ENCODE assay signal across 25 cellular contexts in the genomic region with DNA sequence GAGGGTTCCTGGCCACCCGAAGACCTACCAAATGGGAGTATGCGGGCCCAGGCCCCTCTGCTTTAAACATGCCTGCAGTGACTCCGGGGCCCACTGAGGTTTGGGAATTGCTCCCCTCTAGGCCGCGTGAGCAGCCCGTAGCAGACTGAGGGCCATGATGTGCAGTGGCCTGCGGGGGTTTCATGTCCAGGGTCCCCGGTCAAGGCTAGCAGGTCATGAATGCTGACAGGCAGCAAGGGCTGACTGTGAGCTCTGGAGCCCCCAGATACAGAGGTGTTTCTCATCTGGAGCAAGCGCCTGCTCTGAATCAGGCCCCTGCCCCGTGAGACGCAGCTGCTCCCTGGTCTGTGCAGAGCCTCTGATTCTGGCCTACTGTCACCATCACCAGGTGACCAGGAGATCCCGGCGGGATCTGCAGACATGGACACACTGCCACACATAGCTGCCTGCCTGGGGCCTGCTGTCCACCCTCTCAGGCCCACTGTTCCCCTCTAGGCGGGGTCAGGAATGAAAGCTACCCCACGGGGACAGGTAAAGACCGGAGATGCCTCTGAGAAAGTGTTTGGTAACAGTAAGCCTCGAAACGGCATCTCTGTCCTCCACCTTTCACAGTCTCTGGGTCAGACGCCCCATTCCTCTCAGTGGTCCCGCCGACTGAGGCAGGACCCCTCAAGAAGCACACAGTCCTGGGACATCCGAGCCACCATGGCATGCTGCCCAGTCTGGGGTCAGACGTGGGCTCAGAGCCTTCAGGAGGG.
"Had no signal": no experiment of that assay in that cellular context is flagged by ENCODE, and none has a peak within 500 bp of the region (broad histone marks: within the 10 kb centered on the region; RNA-seq: fewer than 3 reads in every experiment).

No MANE protein-coding gene starts in this region.

- ATAC-seq: activated T-cell treated with anti-CD3 and anti-CD28 coated beads, Interleukin-2, amount 50 U/mL, for 4 hours had no signal

- H3K36me3 Mint-ChIP-seq: activated naive CD8-positive, alpha-beta T cell; IgD-negative memory B cell; T-cell had no signal

- H3K36me3 ChIP-seq: Peyer's patch had no signal

- H3K27ac ChIP-seq: Peyer's patch, RWPE1, SK-N-MC, VCaP had no signal

- H3K4me1 ChIP-seq: Peyer's patch had no signal

- H3K27me3 ChIP-seq: Peyer's patch had no signal

- H3K27ac Mint-ChIP-seq: activated CD4-positive, alpha-beta memory T cell treated with anti-CD3 and anti-CD28 coated beads for 36 hours; activated CD4-positive, alpha-beta T cell treated with anti-CD3 and anti-CD28 coated beads, Interleukin-2, amount 10 ng/mL, durations not matched to agents 7 days and 5 days; activated naive CD4-positive, alpha-beta T cell treated with anti-CD3 and anti-CD28 coated beads for 36 hours; activated naive CD8-positive, alpha-beta T cell; IgD-negative memory B cell had no signal

- H3K9me3 Mint-ChIP-seq: activated CD4-positive, alpha-beta memory T cell treated with anti-CD3 and anti-CD28 coated beads for 36 hours; activated CD4-positive, alpha-beta T cell treated with anti-CD3 and anti-CD28 coated beads, Interleukin-2, amount 10 ng/mL, durations not matched to agents 7 days and 5 days; activated naive CD4-positive, alpha-beta T cell treated with anti-CD3 and anti-CD28 coated beads for 36 hours; activated T-cell treated with anti-CD3 and anti-CD28 coated beads, Interleukin-2, amount 50 U/mL, for 4 hours; IgD-negative memory B cell; T-cell had no signal

- DNase-seq: activated CD4-positive, alpha-beta memory T cell treated with anti-CD3 and anti-CD28 coated beads for 36 hours; activated CD4-positive, alpha-beta T cell treated with anti-CD3 and anti-CD28 coated beads, Interleukin-2, amount 10 ng/mL, durations not matched to agents 7 days and 5 days; activated CD4-positive, CD25-positive, alpha-beta regulatory T cell; activated CD8-positive, alpha-beta memory T cell treated with anti-CD3 and anti-CD28 coated beads for 24 hours; activated gamma-delta T cell; activated naive CD4-positive, alpha-beta T cell treated with anti-CD3 and anti-CD28 coated beads for 36 hours; activated T-cell treated with anti-CD3 and anti-CD28 coated beads, Interleukin-2, amount 50 U/mL, for 4 hours; amygdala; KG1; NCI-H1048; NCI-H146; NCI-H187 treated with DMSO at 0.1 percent for 48 hours; NCI-H2081 treated with DMSO at 0.1 percent for 48 hours; NCI-H446; NCI-H524; Peyer's patch; SIG-M5; T-cell; T-helper 2 cell; T1000 had no signal

- H3K4me3 ChIP-seq: Peyer's patch, SK-N-MC had no signal

- H3K27me3 Mint-ChIP-seq: activated CD4-positive, alpha-beta memory T cell treated with anti-CD3 and anti-CD28 coated beads for 36 hours; activated CD4-positive, alpha-beta T cell treated with anti-CD3 and anti-CD28 coated beads, Interleukin-2, amount 10 ng/mL, durations not matched to agents 7 days and 5 days; activated naive CD8-positive, alpha-beta T cell; IgD-negative memory B cell; T-cell had no signal

- H3K4me1 Mint-ChIP-seq: activated CD4-positive, alpha-beta T cell treated with anti-CD3 and anti-CD28 coated beads, Interleukin-2, amount 10 ng/mL, durations not matched to agents 7 days and 5 days; IgD-negative memory B cell; T-cell had no signal

- H3K9me3 ChIP-seq: Peyer's patch had no signal

- H3K4me3 Mint-ChIP-seq: activated CD4-positive, alpha-beta memory T cell treated with anti-CD3 and anti-CD28 coated beads for 36 hours; activated CD4-positive, alpha-beta T cell treated with anti-CD3 and anti-CD28 coated beads, Interleukin-2, amount 10 ng/mL, durations not matched to agents 7 days and 5 days; activated naive CD4-positive, alpha-beta T cell treated with anti-CD3 and anti-CD28 coated beads for 36 hours; activated naive CD8-positive, alpha-beta T cell; activated T-cell treated with anti-CD3 and anti-CD28 coated beads, Interleukin-2, amount 50 U/mL, for 4 hours; IgD-negative memory B cell; T-cell had no signal
